Comparison of ENCODE assay signal across 25 cellular contexts in the genomic region with DNA sequence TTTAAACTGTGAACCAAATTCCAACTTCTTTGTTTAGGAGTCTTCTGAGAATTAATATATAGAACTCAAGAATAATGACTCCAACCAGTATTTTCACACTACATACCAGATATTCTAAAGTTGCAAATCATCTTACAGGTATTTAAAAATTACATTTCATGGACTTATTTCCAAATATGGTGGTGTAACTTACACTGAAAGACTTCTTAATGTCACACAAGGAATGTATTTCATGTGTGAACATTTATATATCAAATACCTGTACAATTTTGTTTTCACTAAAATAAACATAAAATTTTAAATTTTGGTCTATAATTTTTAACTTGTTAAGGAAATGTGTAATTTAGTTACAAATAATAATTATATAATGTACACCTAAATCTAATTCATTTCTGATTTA.
"Had no signal": no experiment of that assay in that cellular context is flagged by ENCODE, and none has a peak within 500 bp of the region (broad histone marks: within the 10 kb centered on the region; RNA-seq: fewer than 3 reads in every experiment).

No MANE protein-coding gene starts in this region.

- DNase-seq: activated CD4-positive, alpha-beta T cell treated with anti-CD3 and anti-CD28 coated beads for 48 hours; activated CD4-positive, alpha-beta T cell treated with anti-CD3 and anti-CD28 coated beads, Interleukin-2, amount 50 U/mL, for 48 hours; activated CD8-positive, alpha-beta memory T cell treated with anti-CD3 and anti-CD28 coated beads, Interleukin-2, amount 50 U/mL, for 4 hours; activated gamma-delta T cell; activated naive CD4-positive, alpha-beta T cell treated with anti-CD3 and anti-CD28 coated beads, Interleukin-2, amount 10 ng/mL, durations not matched to agents 7 days and 5 days; activated naive CD8-positive, alpha-beta T cell treated with anti-CD3 and anti-CD28 coated beads, Interleukin-2, amount 10 ng/mL, durations not matched to agents 7 days and 5 days; activated T-cell treated with anti-CD3 and anti-CD28 coated beads, Interleukin-2, amount 50 U/mL, for 1 hour; cortex of kidney; foreskin fibroblast; left cardiac atrium; left ventricle myocardium superior; occipital lobe; stimulated activated CD4-positive, alpha-beta T cell treated with anti-CD3 and anti-CD28 coated beads, Interleukin-15, amount 100 ng/mL, for 24 hours; stimulated activated CD4-positive, alpha-beta T cell treated with anti-CD3 and anti-CD28 coated beads, Interleukin-2, amount 100 ng/mL, for 24 hours; stimulated activated naive B cell treated with anti-CD40 and anti-IgM and Interleukin-4, amounts not matched to agents 10 μg/mL and 1 μg/mL and 100 μg/mL, for 72 hours; stomach; T-helper 9 cell; thyroid gland; WERI-Rb-1 had no signal

- H3K4me3 Mint-ChIP-seq: activated naive CD4-positive, alpha-beta T cell treated with anti-CD3 and anti-CD28 coated beads, Interleukin-2, amount 10 ng/mL, durations not matched to agents 7 days and 5 days; activated naive CD8-positive, alpha-beta T cell treated with anti-CD3 and anti-CD28 coated beads, Interleukin-2, amount 10 ng/mL, durations not matched to agents 7 days and 5 days; stimulated activated naive B cell treated with anti-CD40 and anti-IgM and Interleukin-4, amounts not matched to agents 10 μg/mL and 1 μg/mL and 100 μg/mL, for 72 hours had no signal

- H2AFZ ChIP-seq: neural progenitor cell had no signal

- H3K9ac ChIP-seq: neural progenitor cell had no signal

- H3K27ac ChIP-seq: ascending aorta, neural progenitor cell, right atrium auricular region, stomach, thyroid gland, WERI-Rb-1 had no signal

- H3K9me3 Mint-ChIP-seq: activated naive CD8-positive, alpha-beta T cell treated with anti-CD3 and anti-CD28 coated beads, Interleukin-2, amount 10 ng/mL, durations not matched to agents 7 days and 5 days had no signal

- H3K27ac Mint-ChIP-seq: activated naive CD4-positive, alpha-beta T cell treated with anti-CD3 and anti-CD28 coated beads, Interleukin-2, amount 10 ng/mL, durations not matched to agents 7 days and 5 days; activated naive CD8-positive, alpha-beta T cell treated with anti-CD3 and anti-CD28 coated beads, Interleukin-2, amount 10 ng/mL, durations not matched to agents 7 days and 5 days; neural progenitor cell; stimulated activated naive B cell treated with anti-CD40 and anti-IgM and Interleukin-4, amounts not matched to agents 10 μg/mL and 1 μg/mL and 100 μg/mL, for 72 hours had no signal

- H3K4me1 ChIP-seq: ascending aorta, right atrium auricular region, thyroid gland had no signal

- H3K4me2 ChIP-seq: neural progenitor cell had no signal

- H3K27me3 Mint-ChIP-seq: stimulated activated naive B cell treated with anti-CD40 and anti-IgM and Interleukin-4, amounts not matched to agents 10 μg/mL and 1 μg/mL and 100 μg/mL, for 72 hours had no signal

- H3K4me3 ChIP-seq: ascending aorta, neural progenitor cell, right atrium auricular region, stomach, thyroid gland had no signal

- H3K36me3 Mint-ChIP-seq: brain had no signal

- H3K27me3 ChIP-seq: ascending aorta, right atrium auricular region, stomach, thyroid gland had no signal

- ATAC-seq: activated CD4-positive, CD25-positive, alpha-beta regulatory T cell treated with anti-CD3 and anti-CD28 coated beads, Interleukin-2, amount 50 U/mL, for 24 hours; esophagus mucosa; left cardiac atrium; left ventricle myocardium superior; stimulated activated naive B cell treated with anti-CD40 and anti-IgM and Interleukin-4, amounts not matched to agents 10 μg/mL and 1 μg/mL and 100 μg/mL, for 72 hours had no signal

- H3K36me3 ChIP-seq: ascending aorta, neural progenitor cell, right atrium auricular region, stomach, thyroid gland, WERI-Rb-1 had no signal

- H3K9me3 ChIP-seq: ascending aorta, right atrium auricular region, stomach, thyroid gland had no signal
